Comparison of ENCODE assay signal across 10 cellular contexts in genomic region chr18:32468147-32468845, GRCh38. TPM values are rescaled to one million over a fixed set of nuclear protein-coding genes. Genes with fewer than 3 reads are reported as not detected.
DNase-seq lines count a peak whose midpoint lies in the region; ATAC-seq and TF ChIP-seq lines count a peak whose summit lies in the region.
"Had no signal": no experiment of that assay in that cellular context is flagged by ENCODE, and none has a peak within 500 bp of the region (broad histone marks: within the 10 kb centered on the region; RNA-seq: fewer than 3 reads in every experiment).

No MANE protein-coding gene starts in this region.

- CTCF ChIA-PET in CD8-positive, alpha-beta memory T cell (lab: Charles Lee): no interaction called here

- TF ChIP-seq EP300 in sigmoid colon (IDR thresholded peaks at IDR 0.05): no peak

- no peak overlapping the region for H3K9ac ChIP-seq in SU-DHL-6 (ENCODE audit: low read length)

- 33% methylated on average over 3 of the region's 3 CpGs for WGBS in right cardiac atrium
- 9 to 38% methylated on average over 3 of the region's 3 CpGs for WGBS in sigmoid colon, 2 donors

- H3K27me3 Mint-ChIP-seq in CD8-positive, alpha-beta memory T cell: peaks cover 31 to 52% of the 10 kb centered on the region in 2 donors
- H3K27me3 Mint-ChIP-seq in activated naive CD8-positive, alpha-beta T cell treated with anti-CD3 and anti-CD28 coated beads, Interleukin-2, amount 50 U/mL, for 24 hours: peaks cover 63% of the 10 kb centered on the region

- peaks cover 18% of the 10 kb centered on the region for H3K27me3 ChIP-seq in CD8-positive, alpha-beta memory T cell (ENCODE audit: insufficient read depth, low read length, poor library complexity, severe bottlenecking)
- H3K27me3 ChIP-seq in SU-DHL-6 (ENCODE audit: low read length): no peaks in the 10 kb centered on the region
- no peaks in the 10 kb centered on the region for H3K27me3 ChIP-seq in right cardiac atrium (ENCODE audit: control insufficient read depth, insufficient read depth)
- H3K27me3 ChIP-seq in sigmoid colon: no peaks in the 10 kb centered on the region

- no peak for DNase-seq in CD8-positive, alpha-beta memory T cell
- DNase-seq in right cardiac atrium: no peak
- DNase-seq in sigmoid colon: no peak
- no peak for DNase-seq in activated CD4-positive, alpha-beta T cell treated with anti-CD3 and anti-CD28 coated beads for 1 hour
- no peak for DNase-seq in activated naive CD8-positive, alpha-beta T cell treated with anti-CD3 and anti-CD28 coated beads, Interleukin-2, amount 50 U/mL, for 24 hours
- DNase-seq in activated CD4-positive, alpha-beta T cell treated with anti-CD3 and anti-CD28 coated beads, Interleukin-2, amount 50 U/mL, for 1 hour: no peak
- DNase-seq: activated naive CD4-positive, alpha-beta T cell treated with anti-CD3 and anti-CD28 coated beads, Interleukin-2, amount 50 U/mL, for 16 hours; naive B cell had no signal

- no peak for TF ChIP-seq POLR2A in sigmoid colon (IDR thresholded peaks at IDR 0.05)

- H3K9me3 Mint-ChIP-seq in CD8-positive, alpha-beta memory T cell: peaks cover 0 to 3% (median under 1%) of the 10 kb centered on the region in 5 donors
- no peaks in the 10 kb centered on the region for H3K9me3 Mint-ChIP-seq in activated naive CD8-positive, alpha-beta T cell treated with anti-CD3 and anti-CD28 coated beads, Interleukin-2, amount 50 U/mL, for 24 hours

- TF ChIP-seq CTCF in SU-DHL-6 (IDR thresholded peaks at IDR 0.05; ENCODE audit: insufficient read depth, low read length, poor library complexity, severe bottlenecking): no peak
- TF ChIP-seq CTCF in sigmoid colon (IDR thresholded peaks at IDR 0.05): no peak

- no peak overlapping the region for H2AFZ ChIP-seq in SU-DHL-6 (ENCODE audit: low read depth, low read length, severe bottlenecking)

- intact Hi-C loops in right cardiac atrium (cut with DNase I): loop anchor here in 1 of 4 donors (5.0 kb wide), 2 partner anchors 36 to 181 kb away; no protein-coding TSS in a partner anchor
- intact Hi-C loops in sigmoid colon (cut with DNase I): no loop called here

- no peak overlapping the region for H3K4me3 ChIP-seq in CD8-positive, alpha-beta memory T cell (ENCODE audit: low read length)
- no peak overlapping the region for H3K4me3 ChIP-seq in SU-DHL-6 (ENCODE audit: insufficient read depth, low read length, poor library complexity, severe bottlenecking)
- peak overlapping the region; percentile 78 for H3K4me3 ChIP-seq in right cardiac atrium (ENCODE audit: low read length)
- H3K4me3 ChIP-seq in sigmoid colon: peak overlapping the region in 3 of 4 donors; percentile 82 to 87 (median 82)

- H3K4me1 Mint-ChIP-seq in CD8-positive, alpha-beta memory T cell: peaks cover 26 to 38% (median 34%) of the 10 kb centered on the region in 3 donors
- H3K4me1 Mint-ChIP-seq in activated naive CD8-positive, alpha-beta T cell treated with anti-CD3 and anti-CD28 coated beads, Interleukin-2, amount 50 U/mL, for 24 hours: peaks cover 23% of the 10 kb centered on the region

- H3F3A ChIP-seq in SU-DHL-6 (ENCODE audit: insufficient read depth): no peaks in the 10 kb centered on the region

- H3K9me2 ChIP-seq in SU-DHL-6 (replicated peaks; ENCODE audit: insufficient read depth, low read length): no peaks in the 10 kb centered on the region

- no peak overlapping the region for H3K27ac Mint-ChIP-seq in CD8-positive, alpha-beta memory T cell
- no peak overlapping the region for H3K27ac Mint-ChIP-seq in activated naive CD8-positive, alpha-beta T cell treated with anti-CD3 and anti-CD28 coated beads, Interleukin-2, amount 50 U/mL, for 24 hours
- H3K27ac Mint-ChIP-seq: naive B cell had no signal

- POLR2A ChIA-PET in CD8-positive, alpha-beta memory T cell (lab: Charles Lee): no interaction called here

- ATAC-seq in right cardiac atrium: no peak
- no peak for ATAC-seq in activated naive CD8-positive, alpha-beta T cell treated with anti-CD3 and anti-CD28 coated beads, Interleukin-2, amount 50 U/mL, for 24 hours
- no peak for ATAC-seq in HG03139 (IDR thresholded peaks at IDR 0.05; ENCODE audit: unreplicated experiment)

- peaks cover 13% of the 10 kb centered on the region for H3K4me1 ChIP-seq in CD8-positive, alpha-beta memory T cell (ENCODE audit: insufficient read depth, low read length)
- H3K4me1 ChIP-seq in right cardiac atrium (ENCODE audit: control insufficient read depth, insufficient read depth, low read length) (peaks cover 2% of the 10 kb centered on the region), sigmoid colon (peaks cover 0 to 30% (median 20%) of the 10 kb centered on the region in 4 donors)

- H4K20me1 ChIP-seq in SU-DHL-6 (ENCODE audit: low read depth, low read length): no peaks in the 10 kb centered on the region

- H3K27ac ChIP-seq in CD8-positive, alpha-beta memory T cell (ENCODE audit: low read depth, low read length): no peak overlapping the region
- no peak overlapping the region for H3K27ac ChIP-seq in SU-DHL-6 (ENCODE audit: low read depth, low read length)
- H3K27ac ChIP-seq in right cardiac atrium (ENCODE audit: low read length): no peak overlapping the region
- H3K27ac ChIP-seq in sigmoid colon: peak overlapping the region; percentile 91 to 94 (median 93)

- peak overlapping the region in 4 of 7 donors; percentile 18 to 61 (median 34) for H3K4me3 Mint-ChIP-seq in CD8-positive, alpha-beta memory T cell
- no peak overlapping the region for H3K4me3 Mint-ChIP-seq in activated naive CD8-positive, alpha-beta T cell treated with anti-CD3 and anti-CD28 coated beads, Interleukin-2, amount 50 U/mL, for 24 hours

- no peaks in the 10 kb centered on the region for H3K9me3 ChIP-seq in CD8-positive, alpha-beta memory T cell (ENCODE audit: low read length)
- no peaks in the 10 kb centered on the region for H3K9me3 ChIP-seq in SU-DHL-6 (ENCODE audit: insufficient read depth, low read length)
- no peaks in the 10 kb centered on the region for H3K9me3 ChIP-seq in right cardiac atrium (ENCODE audit: control insufficient read depth, low read length)
- H3K9me3 ChIP-seq in sigmoid colon: no peaks in the 10 kb centered on the region

- H3K4me2 ChIP-seq in SU-DHL-6 (ENCODE audit: low read depth, low read length, poor library complexity, severe bottlenecking): peak overlapping the region; percentile 4

- no peaks in the 10 kb centered on the region for H3K79me2 ChIP-seq in SU-DHL-6 (ENCODE audit: insufficient read depth, low read length)

- peaks cover 0 to 2% (median 0%) of the 10 kb centered on the region in 3 donors for H3K36me3 Mint-ChIP-seq in CD8-positive, alpha-beta memory T cell
- peaks cover 3% of the 10 kb centered on the region for H3K36me3 Mint-ChIP-seq in activated naive CD8-positive, alpha-beta T cell treated with anti-CD3 and anti-CD28 coated beads, Interleukin-2, amount 50 U/mL, for 24 hours (ENCODE audit: low read depth)
- H3K36me3 Mint-ChIP-seq: naive B cell had no signal

- no peaks in the 10 kb centered on the region for H3K36me3 ChIP-seq in CD8-positive, alpha-beta memory T cell (ENCODE audit: insufficient read depth, low read length)
- no peaks in the 10 kb centered on the region for H3K36me3 ChIP-seq in SU-DHL-6 (ENCODE audit: low read length)
- H3K36me3 ChIP-seq in sigmoid colon: no peaks in the 10 kb centered on the region

RNA-seq across cellular contexts. Expression of gene GAREM1, which starts 2.4 kb away (rescaled TPM):
- not detected for total RNA-seq in CD8-positive, alpha-beta memory T cell
- polyA plus RNA-seq in CD8-positive, alpha-beta memory T cell: not detected
- total RNA-seq in right cardiac atrium (10 to 100 TPM in 3 of 4 donors, 1 to 10 TPM in 1; 9.6 to 14.8 (median 12.9) TPM), sigmoid colon (1 to 10 TPM; 5.3 to 9.7 (median 6.4) TPM)
- polyA plus RNA-seq in right cardiac atrium (2.9 TPM), sigmoid colon (10 to 100 TPM in 1 of 3 donors, 1 to 10 TPM in 2; 4.9 to 11.8 (median 6.6) TPM)

Comparison
In these comparisons a context has a peak if more than half of its experiments do, and no peak if none do; other contexts are left out.
1. H3K27ac ChIP-seq: peak in sigmoid colon (4 of 4); none in CD8-positive, alpha-beta memory T cell (single experiment), SU-DHL-6 (single experiment) and right cardiac atrium (single experiment).
2. H3K4me3 ChIP-seq: peak in right cardiac atrium (single experiment) and sigmoid colon (3 of 4); none in CD8-positive, alpha-beta memory T cell (single experiment) and SU-DHL-6 (single experiment).
3. RNA of gene GAREM1, which starts 2.4 kb away (total RNA-seq): 9.6 to 14.8 TPM in right cardiac atrium and 5.3 to 9.7 TPM in sigmoid colon; not detected in CD8-positive, alpha-beta memory T cell; every median in the first group is over 4 times any median in the second.